Comparison of ENCODE assay signal across 8 cellular contexts in the genomic region with DNA sequence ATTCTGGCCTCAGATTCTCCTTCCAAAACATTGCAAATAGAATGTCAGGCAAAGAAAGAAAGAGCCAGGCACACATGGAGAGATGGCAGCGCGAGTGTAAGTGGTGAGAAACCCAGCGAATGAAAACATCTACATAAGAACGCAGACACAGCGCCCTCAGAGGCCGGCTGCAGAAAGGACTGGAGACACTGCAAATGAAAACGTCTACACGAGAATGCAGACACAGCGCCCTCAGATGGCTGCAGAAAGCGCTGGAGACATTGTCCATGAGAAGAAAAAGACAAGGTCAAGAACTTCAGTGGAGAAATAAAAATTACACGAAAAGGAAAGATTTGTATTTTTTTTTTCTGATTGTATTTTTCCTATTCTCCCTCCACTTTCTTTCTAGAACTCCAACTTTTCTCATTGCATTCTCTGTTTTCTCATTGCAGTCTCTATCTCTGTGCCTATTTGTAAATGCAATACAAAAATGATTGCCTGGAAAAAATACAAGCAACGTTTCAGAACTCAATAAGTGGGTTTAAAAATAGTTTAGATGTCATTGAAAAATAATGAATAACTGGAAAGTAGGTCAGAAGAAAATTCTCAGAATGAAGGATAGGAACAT.
A peak's percentile ranks its signal among the peaks of the same experiment; 100 is the strongest.
DNase-seq lines count a peak whose midpoint lies in the region; ATAC-seq and TF ChIP-seq lines count a peak whose summit lies in the region.

No MANE protein-coding gene starts in this region.

- 3 to 11% (median 5%) methylated on average over 12 of the region's 12 CpGs for WGBS in psoas muscle, 3 donors

- DNase-seq in G401 (ENCODE audit: low spot score) (peak; percentile 95), HFFc6 (peak; percentile 84), NCI-H1417 (lab: John Stamatoyannopoulos, UW) (peak; percentile 83 to 95 (median 87)), SKM-1 (lab: John Stamatoyannopoulos, UW; ENCODE audit: unreplicated experiment) (peak; percentile 90), cardiac muscle cell (ENCODE audit: low read depth in 1 of 2, low spot score in 1 of 2) (peak; percentile 91 to 95), psoas muscle (peak; percentile 74 to 84)
- DNase-seq in activated naive CD8-positive, alpha-beta T cell treated with anti-CD3 and anti-CD28 coated beads, Interleukin-2, amount 10 ng/mL, durations not matched to agents 7 days and 5 days: peak; percentile 66

- H3K9me3 Mint-ChIP-seq in HFFc6: no peaks in the 10 kb centered on the region
- no peaks in the 10 kb centered on the region for H3K9me3 Mint-ChIP-seq in activated naive CD8-positive, alpha-beta T cell treated with anti-CD3 and anti-CD28 coated beads, Interleukin-2, amount 10 ng/mL, durations not matched to agents 7 days and 5 days

- H3K4me3 ChIP-seq in cardiac muscle cell (no peak overlapping the region), psoas muscle (no peak overlapping the region)

- H3K9me3 ChIP-seq in cardiac muscle cell (ENCODE audit: low read depth) (no peaks in the 10 kb centered on the region), psoas muscle (no peaks in the 10 kb centered on the region)

- peak; percentile 87 for TF ChIP-seq CTCF in HFFc6 (IDR thresholded peaks at IDR 0.05)
- peak; percentile 99 for TF ChIP-seq CTCF in cardiac muscle cell (IDR thresholded peaks at IDR 0.05; ENCODE audit: low read depth, low read length)
- peak; percentile 44 for TF ChIP-seq CTCF in psoas muscle (IDR thresholded peaks at IDR 0.05)

- no peaks in the 10 kb centered on the region; the same call in 1 of the 2 replicates for H3K4me1 Mint-ChIP-seq in HFFc6 (ENCODE audit: low read depth)
- H3K4me1 Mint-ChIP-seq in activated naive CD8-positive, alpha-beta T cell treated with anti-CD3 and anti-CD28 coated beads, Interleukin-2, amount 10 ng/mL, durations not matched to agents 7 days and 5 days: peaks cover 3% of the 10 kb centered on the region

- no peaks in the 10 kb centered on the region for H3K36me3 Mint-ChIP-seq in HFFc6 (ENCODE audit: low read depth)
- no peaks in the 10 kb centered on the region for H3K36me3 Mint-ChIP-seq in activated naive CD8-positive, alpha-beta T cell treated with anti-CD3 and anti-CD28 coated beads, Interleukin-2, amount 10 ng/mL, durations not matched to agents 7 days and 5 days

- no peak overlapping the region for H3K27ac ChIP-seq in cardiac muscle cell
- H3K27ac ChIP-seq in psoas muscle: no peak overlapping the region

- in situ Hi-C loops in G401 (cut with HindIII; ENCODE audit: low sequenced_read_pairs): no loop called here

- no peak overlapping the region for H3K27ac Mint-ChIP-seq in HFFc6
- H3K27ac Mint-ChIP-seq in activated naive CD8-positive, alpha-beta T cell treated with anti-CD3 and anti-CD28 coated beads, Interleukin-2, amount 10 ng/mL, durations not matched to agents 7 days and 5 days: no peak overlapping the region

- peak; percentile 68 for ATAC-seq in activated naive CD8-positive, alpha-beta T cell treated with anti-CD3 and anti-CD28 coated beads, Interleukin-2, amount 10 ng/mL, durations not matched to agents 7 days and 5 days (ENCODE audit: low read depth)
- ATAC-seq in psoas muscle (peak in 3 of 4 donors; percentile 62 to 76 (median 74)), HG03045 (IDR thresholded peaks at IDR 0.05; ENCODE audit: unreplicated experiment) (no peak)

- no peaks in the 10 kb centered on the region for H3K36me3 ChIP-seq in cardiac muscle cell
- H3K36me3 ChIP-seq in psoas muscle (ENCODE audit: insufficient read depth in 1 of 2, low read depth in 1 of 2): no peaks in the 10 kb centered on the region

- POLR2A ChIA-PET in activated naive CD8-positive, alpha-beta T cell treated with anti-CD3 and anti-CD28 coated beads, Interleukin-2, amount 10 ng/mL, durations not matched to agents 7 days and 5 days (lab: Charles Lee): no interaction called here

- no peaks in the 10 kb centered on the region for H3K4me1 ChIP-seq in cardiac muscle cell (ENCODE audit: low read depth)
- H3K4me1 ChIP-seq in psoas muscle: no peaks in the 10 kb centered on the region

- no peak overlapping the region for H3K4me3 Mint-ChIP-seq in HFFc6
- no peak overlapping the region for H3K4me3 Mint-ChIP-seq in activated naive CD8-positive, alpha-beta T cell treated with anti-CD3 and anti-CD28 coated beads, Interleukin-2, amount 10 ng/mL, durations not matched to agents 7 days and 5 days

- H3K27me3 ChIP-seq in cardiac muscle cell (peaks cover 33% of the 10 kb centered on the region), psoas muscle (ENCODE audit: insufficient read depth in 3 of 3, low read length in 2 of 3) (peaks cover 4 to 24% (median 8%) of the 10 kb centered on the region in 3 donors)

- intact Hi-C loops in psoas muscle (cut with DNase I): loop anchor here (5.0 to 10.0 kb wide), 3 partner anchors 257 to 477 kb away; no protein-coding TSS in a partner anchor

- H3K27me3 Mint-ChIP-seq in HFFc6 (ENCODE audit: insufficient read depth): peaks cover 26% of the 10 kb centered on the region
- peaks cover 40% of the 10 kb centered on the region for H3K27me3 Mint-ChIP-seq in activated naive CD8-positive, alpha-beta T cell treated with anti-CD3 and anti-CD28 coated beads, Interleukin-2, amount 10 ng/mL, durations not matched to agents 7 days and 5 days

Comparison
In these comparisons a context has a peak if more than half of its experiments do, and no peak if none do; other contexts are left out.
1. CTCF ChIP-seq: peak in every context shown above with its lines; median percentile 99 in cardiac muscle cell; 87 in HFFc6; 44 in psoas muscle.